In genomic region chr19:13079542-13079986, GRCh38 we compare ENCODE assay signal across 10 cellular contexts. TPM values are rescaled to one million over a fixed set of nuclear protein-coding genes. Genes with fewer than 3 reads are reported as not detected.
DNase-seq lines count a peak whose midpoint lies in the region; TF ChIP-seq lines count a peak whose summit lies in the region.
"Had no signal": no experiment of that assay in that cellular context is flagged by ENCODE, and none has a peak within 500 bp of the region (broad histone marks: within the 10 kb centered on the region; RNA-seq: fewer than 3 reads in every experiment).

No MANE protein-coding gene starts in this region.

- H3K9ac ChIP-seq in colonic mucosa (ENCODE audit: low read depth in 2 of 2, low read length in 2 of 2) (peak overlapping the region; percentile 61 to 78), mucosa of rectum (ENCODE audit: low read depth in 1 of 2, low read length in 2 of 2) (peak overlapping the region; percentile 41 to 52)

- peak overlapping the region; percentile 86 for H3K27ac ChIP-seq in colonic mucosa
- H3K27ac ChIP-seq in mucosa of rectum (ENCODE audit: low read depth in 2 of 2, low read length in 2 of 2) = peak overlapping the region; percentile 85 to 90
- H3K27ac ChIP-seq: neutrophil had no signal

- H3K4me3 Mint-ChIP-seq in Caco-2 (ENCODE audit: unreplicated experiment) = no peak overlapping the region
- H3K4me3 Mint-ChIP-seq: stimulated activated naive CD8-positive, alpha-beta T cell treated with anti-CD3 and anti-CD28 coated beads, Interleukin-15, amount 100 ng/mL, for 72 hours had no signal

- intact Hi-C loops in colonic mucosa (cut with DNase I) = no loop called here
- intact Hi-C loops in Caco-2 (cut with micrococcal nuclease; ENCODE audit: unreplicated experiment) = no loop called here

- peaks cover 5% of the 10 kb centered on the region for H3K27me3 Mint-ChIP-seq in Caco-2 (ENCODE audit: insufficient read depth, unreplicated experiment)
- H3K27me3 Mint-ChIP-seq: stimulated activated naive CD8-positive, alpha-beta T cell treated with anti-CD3 and anti-CD28 coated beads, Interleukin-15, amount 100 ng/mL, for 72 hours had no signal

- H3K27me3 ChIP-seq in colonic mucosa = no peaks in the 10 kb centered on the region
- no peaks in the 10 kb centered on the region for H3K27me3 ChIP-seq in mucosa of rectum (ENCODE audit: control insufficient read depth in 2 of 2, insufficient read depth in 2 of 2, low read length in 2 of 2)
- H3K27me3 ChIP-seq in Caco-2 (replicated peaks; ENCODE audit: control insufficient read depth, insufficient read depth, low read length) = no peaks in the 10 kb centered on the region; the same call in 1 of the 2 replicates

- H3K36me3 ChIP-seq in colonic mucosa (no peaks in the 10 kb centered on the region), mucosa of rectum (ENCODE audit: control insufficient read depth in 2 of 2, insufficient read depth in 2 of 2, low read length in 2 of 2) (peaks cover 13 to 17% of the 10 kb centered on the region in 2 donors), Caco-2 (ENCODE audit: control insufficient read depth, insufficient read depth, low read length) (no peaks in the 10 kb centered on the region)
- H3K36me3 ChIP-seq: neutrophil had no signal

- peak; percentile 59 for DNase-seq in AG08396 (ENCODE audit: low spot score)
- DNase-seq in KBM-7 = peak; percentile 64
- peak; percentile 84 for DNase-seq in colonic mucosa
- no peak for DNase-seq in activated gamma-delta T cell treated with Interleukin-2 at 50 U/mL for 16 hours
- DNase-seq in activated CD4-positive, CD25-positive, alpha-beta regulatory T cell treated with anti-CD3 and anti-CD28 coated beads, Interleukin-2, amount 50 U/mL, for 72 hours = no peak
- no peak for DNase-seq in occipital lobe (lab: John Stamatoyannopoulos, UW)
- DNase-seq in Caco-2 = no peak
- DNase-seq: stimulated activated naive CD8-positive, alpha-beta T cell treated with anti-CD3 and anti-CD28 coated beads, Interleukin-15, amount 100 ng/mL, for 72 hours had no signal

- H3K4me1 Mint-ChIP-seq in Caco-2 (ENCODE audit: low read depth, unreplicated experiment) = no peaks in the 10 kb centered on the region

- no TSS peak for BruUV-seq in Caco-2 (replicated peaks; lab: Mats Ljungman, UMichigan)

- in situ Hi-C loops in KBM-7 (cut with MboI; ENCODE audit: low pct_unique_long_range_greater_than_20kb, low sequenced_read_pairs) = loop anchor here (25.0 kb wide), 1 partner anchor 92 kb away; the partner anchor contains the start of gene NFIX

- H3K4me1 ChIP-seq in colonic mucosa = peaks cover 18% of the 10 kb centered on the region
- H3K4me1 ChIP-seq in mucosa of rectum (ENCODE audit: control insufficient read depth in 2 of 2, insufficient read depth in 2 of 2, low read length in 2 of 2) = peaks cover 28 to 37% of the 10 kb centered on the region in 2 donors
- no peaks in the 10 kb centered on the region for H3K4me1 ChIP-seq in Caco-2

- no peaks in the 10 kb centered on the region for H3K9me3 Mint-ChIP-seq in Caco-2 (ENCODE audit: unreplicated experiment)
- H3K9me3 Mint-ChIP-seq: stimulated activated naive CD8-positive, alpha-beta T cell treated with anti-CD3 and anti-CD28 coated beads, Interleukin-15, amount 100 ng/mL, for 72 hours had no signal

- no peak for TF ChIP-seq CTCF in colonic mucosa (IDR thresholded peaks at IDR 0.05)
- no peak for TF ChIP-seq CTCF in Caco-2 (IDR thresholded peaks at IDR 0.05; ENCODE audit: insufficient read depth in 1 of 2, low read depth in 1 of 2, low read length in 1 of 2, severe bottlenecking in 1 of 2, unreplicated experiment in 1 of 2)

- H3K9me3 ChIP-seq in colonic mucosa (no peaks in the 10 kb centered on the region), mucosa of rectum (ENCODE audit: control insufficient read depth in 2 of 2, low read length in 2 of 2) (no peaks in the 10 kb centered on the region), Caco-2 (no peaks in the 10 kb centered on the region)
- H3K9me3 ChIP-seq: neutrophil had no signal

- CTCF ChIA-PET in Caco-2 (lab: Charles Lee) = interaction anchor here (0.5 to 1.1 kb wide), 2 partner anchors 114 to 133 kb away, joined by 3 read pairs; no protein-coding TSS in a partner anchor

- H3K36me3 Mint-ChIP-seq in Caco-2 (ENCODE audit: insufficient read depth, unreplicated experiment) = no peaks in the 10 kb centered on the region

- H3K4me3 ChIP-seq in colonic mucosa (no peak overlapping the region), mucosa of rectum (ENCODE audit: low read length in 2 of 2) (no peak overlapping the region), Caco-2 (ENCODE audit: low read depth, low read length) (no peak overlapping the region)

- POLR2A ChIA-PET in Caco-2 (lab: Charles Lee) = no interaction called here

- no peak overlapping the region for H3K27ac Mint-ChIP-seq in Caco-2 (ENCODE audit: unreplicated experiment)
- H3K27ac Mint-ChIP-seq: stimulated activated naive CD8-positive, alpha-beta T cell treated with anti-CD3 and anti-CD28 coated beads, Interleukin-15, amount 100 ng/mL, for 72 hours had no signal

RNA-seq across cellular contexts. Expression of gene LYL1, which starts 23.1 kb away (rescaled TPM):
- total RNA-seq in colonic mucosa (1 to 10 TPM; 3.6 to 4.5 TPM), occipital lobe (3.3 TPM), Caco-2 (2022) (0.35 and 0.59 TPM in 2 replicates)

RNA-seq across cellular contexts. Expression of gene TRMT1, which starts 37.0 kb away (rescaled TPM):
- 10 to 100 TPM; 17.5 to 40.1 TPM for total RNA-seq in colonic mucosa
- total RNA-seq in occipital lobe = 27.1 TPM
- 42.6 and 46.4 TPM in 2 replicates for total RNA-seq in Caco-2 (2022)

RNA-seq across cellular contexts. Expression of gene NACC1, which starts 38.5 kb away (rescaled TPM):
- 100 to 1,000 TPM in 1 of 2 donors, 10 to 100 TPM in 1; 56.7 to 119 TPM for total RNA-seq in colonic mucosa
- total RNA-seq in occipital lobe = 13.1 TPM
- total RNA-seq in Caco-2 (2022) = 89.6 and 92.7 TPM in 2 replicates

Comparison
In these comparisons a context has a peak if more than half of its experiments do, and no peak if none do; other contexts are left out.
1. DNase-seq: peak in AG08396 (single experiment), KBM-7 (single experiment) and colonic mucosa (single experiment); none in activated gamma-delta T cell treated with Interleukin-2 at 50 U/mL for 16 hours (single experiment), activated CD4-positive, CD25-positive, alpha-beta regulatory T cell treated with anti-CD3 and anti-CD28 coated beads, Interleukin-2, amount 50 U/mL, for 72 hours (single experiment), occipital lobe (single experiment) and Caco-2 (0 of 2).